In the genomic region with DNA sequence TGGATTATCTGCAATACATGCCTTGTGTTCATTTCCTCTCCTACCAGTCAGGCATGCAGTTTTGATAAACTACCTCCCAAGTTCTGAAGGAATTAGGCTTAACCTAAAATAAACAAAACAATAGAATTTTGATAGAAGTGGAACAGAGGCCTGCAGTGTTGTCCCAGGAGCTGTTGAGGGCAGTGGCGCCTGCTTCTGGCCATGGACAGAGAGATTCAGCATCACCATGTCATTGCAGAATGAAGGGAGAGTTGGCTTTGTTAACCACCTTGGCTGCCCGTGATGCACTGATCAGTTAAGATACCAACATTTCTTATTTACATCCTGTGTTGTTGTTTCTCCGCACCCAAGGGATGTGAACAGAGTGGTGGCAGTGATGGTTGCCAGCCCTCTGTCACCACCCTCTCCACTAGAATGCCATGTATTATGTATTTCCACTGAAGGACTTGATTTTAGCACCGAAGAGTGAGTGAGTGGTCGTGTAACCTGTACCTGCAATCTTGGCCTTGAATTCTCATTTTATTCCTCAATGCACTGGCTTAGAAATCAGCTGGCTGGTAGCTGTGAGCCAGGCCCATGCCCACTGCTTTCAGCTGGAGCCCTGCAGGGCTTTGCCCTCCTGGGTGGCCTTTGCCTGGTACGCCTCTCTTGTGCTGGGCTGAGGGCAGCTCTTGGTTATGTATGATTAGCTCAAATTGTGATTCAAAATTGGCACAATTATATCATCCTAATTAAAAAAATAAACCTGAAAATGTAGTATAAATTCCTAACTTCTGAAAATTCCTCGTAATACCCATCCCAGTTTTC, we compare ENCODE assay signal across 15 cellular contexts. TPM values are rescaled to one million over a fixed set of nuclear protein-coding genes. Genes with fewer than 3 reads are reported as not detected.
DNase-seq lines count a peak whose midpoint lies in the region; ATAC-seq, FAIRE-seq and TF ChIP-seq lines count a peak whose summit lies in the region.
"Had no signal": no experiment of that assay in that cellular context is flagged by ENCODE, and none has a peak within 500 bp of the region (broad histone marks: within the 10 kb centered on the region; RNA-seq: fewer than 3 reads in every experiment).

No MANE protein-coding gene starts in this region.

- in situ Hi-C loops in ACHN (cut with HindIII; ENCODE audit: low pct_ligation_motif_present, low pct_unique_long_range_greater_than_20kb, low sequenced_read_pairs) = no loop called here

- no peaks in the 10 kb centered on the region for H3K9me3 Mint-ChIP-seq in WTC11
- no peaks in the 10 kb centered on the region for H3K9me3 Mint-ChIP-seq in CD8-positive, alpha-beta memory T cell
- H3K9me3 Mint-ChIP-seq: activated naive CD8-positive, alpha-beta T cell treated with anti-CD3 and anti-CD28 coated beads, Interleukin-2, amount 50 U/mL, for 24 hours; nephron had no signal

- no peak overlapping the region for H3K4me3 ChIP-seq in fibroblast of villous mesenchyme (ENCODE audit: low read depth, low read length)
- H3K4me3 ChIP-seq in CD8-positive, alpha-beta memory T cell (ENCODE audit: low read length) = no peak overlapping the region
- H3K4me3 ChIP-seq: suprapubic skin had no signal

- POLR2A ChIA-PET in WTC11 (lab: Charles Lee) = no interaction called here
- POLR2A ChIA-PET in CD8-positive, alpha-beta memory T cell (lab: Charles Lee) = interaction anchor here (1.2 kb wide), 1 partner anchor 197 kb away, joined by 3 read pairs; no protein-coding TSS in a partner anchor

- TF ChIP-seq POLR2A in erythroblast (IDR thresholded peaks at IDR 0.05; ENCODE audit: low read length) (no peak), H54 (IDR thresholded peaks at IDR 0.05; ENCODE audit: low read depth, low read length) (no peak)

- H3K4me1 ChIP-seq in CD8-positive, alpha-beta memory T cell (ENCODE audit: insufficient read depth, low read length) = peaks cover 5% of the 10 kb centered on the region
- H3K4me1 ChIP-seq: suprapubic skin had no signal

- H3K36me3 Mint-ChIP-seq in WTC11 = no peaks in the 10 kb centered on the region; the same call in 1 of the 2 replicates
- H3K36me3 Mint-ChIP-seq in CD8-positive, alpha-beta memory T cell = peaks cover 0 to 40% (median 10%) of the 10 kb centered on the region in 3 donors

- no peaks in the 10 kb centered on the region for H3K36me3 ChIP-seq in CD8-positive, alpha-beta memory T cell (ENCODE audit: insufficient read depth, low read length)
- H3K36me3 ChIP-seq: suprapubic skin had no signal

- H3K27me3 Mint-ChIP-seq in WTC11 (ENCODE audit: low read depth) = no peaks in the 10 kb centered on the region; the same call in 1 of the 2 replicates
- H3K27me3 Mint-ChIP-seq in CD8-positive, alpha-beta memory T cell = no peaks in the 10 kb centered on the region
- H3K27me3 Mint-ChIP-seq: activated naive CD8-positive, alpha-beta T cell treated with anti-CD3 and anti-CD28 coated beads, Interleukin-2, amount 50 U/mL, for 24 hours had no signal

- H3K4me3 Mint-ChIP-seq in WTC11 = no peak overlapping the region
- H3K4me3 Mint-ChIP-seq in CD8-positive, alpha-beta memory T cell = peak overlapping the region in 1 of 7 donors; percentile 29
- H3K4me3 Mint-ChIP-seq: activated naive CD8-positive, alpha-beta T cell treated with anti-CD3 and anti-CD28 coated beads, Interleukin-2, amount 50 U/mL, for 24 hours; nephron had no signal

- TF ChIP-seq CTCF in GM12872 (IDR thresholded peaks at IDR 0.05; ENCODE audit: insufficient read depth, low read depth, low read length) = 0 out of 3 replicates have a peak, but pooled peaks have one; percentile 20
- TF ChIP-seq CTCF in WTC11 (IDR thresholded peaks at IDR 0.05) = no peak
- TF ChIP-seq CTCF in fibroblast of villous mesenchyme (IDR thresholded peaks at IDR 0.05; ENCODE audit: insufficient read depth, low read depth, low read length) = peak; percentile 26

- FAIRE-seq in H54 (lab: Jason Lieb, UNC) = no peak
- FAIRE-seq: RCC 7860 had no signal

- no peaks in the 10 kb centered on the region for H3K9me3 ChIP-seq in CD8-positive, alpha-beta memory T cell (ENCODE audit: low read length)
- H3K9me3 ChIP-seq: suprapubic skin had no signal

- peak; percentile 11 for DNase-seq in ACHN
- DNase-seq in WTC11 (ENCODE audit: low spot score) = no peak
- no peak for DNase-seq in fibroblast of villous mesenchyme (ENCODE audit: low read depth)
- no peak for DNase-seq in CD8-positive, alpha-beta memory T cell
- no peak for DNase-seq in T1000 (lab: John Stamatoyannopoulos, UW)
- no peak for DNase-seq in erythroblast (lab: John Stamatoyannopoulos, UW)
- DNase-seq in H54 (ENCODE audit: insufficient read length, low spot score) = no peak
- DNase-seq: activated naive CD8-positive, alpha-beta T cell treated with anti-CD3 and anti-CD28 coated beads, Interleukin-2, amount 50 U/mL, for 24 hours; NCI-H1105 had no signal

- no peak overlapping the region for H3K27ac ChIP-seq in CD8-positive, alpha-beta memory T cell (ENCODE audit: low read depth, low read length)
- H3K27ac ChIP-seq: C4-2B, suprapubic skin had no signal

- ATAC-seq in WTC11 = peak; percentile 85
- ATAC-seq: activated naive CD8-positive, alpha-beta T cell treated with anti-CD3 and anti-CD28 coated beads, Interleukin-2, amount 50 U/mL, for 24 hours; left lobe of liver had no signal

- no peaks in the 10 kb centered on the region for H3K27me3 ChIP-seq in CD8-positive, alpha-beta memory T cell (ENCODE audit: insufficient read depth, low read length, poor library complexity, severe bottlenecking)
- H3K27me3 ChIP-seq: suprapubic skin had no signal

- H3K4me1 Mint-ChIP-seq in WTC11 = peaks cover 11% of the 10 kb centered on the region
- peaks cover 21 to 53% (median 49%) of the 10 kb centered on the region in 3 donors for H3K4me1 Mint-ChIP-seq in CD8-positive, alpha-beta memory T cell
- H3K4me1 Mint-ChIP-seq: nephron had no signal

- H3K27ac Mint-ChIP-seq in WTC11 = peak overlapping the region; percentile 66
- H3K27ac Mint-ChIP-seq in CD8-positive, alpha-beta memory T cell = peak overlapping the region in 4 of 8 donors; percentile 23 to 83 (median 46)
- H3K27ac Mint-ChIP-seq: activated naive CD8-positive, alpha-beta T cell treated with anti-CD3 and anti-CD28 coated beads, Interleukin-2, amount 50 U/mL, for 24 hours; nephron had no signal

- CTCF ChIA-PET in WTC11 (lab: Charles Lee) = interaction anchor here (0.7 to 2.4 kb wide), 5 partner anchors 11 to 281 kb away, joined by 3 to 9 read pairs (median 3); no protein-coding TSS in a partner anchor
- CTCF ChIA-PET in CD8-positive, alpha-beta memory T cell (lab: Charles Lee) = interaction anchor here (1.1 to 1.3 kb wide), 2 partner anchors 18 to 37 kb away, joined by 3 to 4 read pairs; no protein-coding TSS in a partner anchor

TF ChIP-seq in WTC11, 78 proteins besides CTCF, POLR2A, EP300 and RAD21:
- TF ChIP-seq NR3C1 (CRISPR knock-in tag; conservative IDR thresholded peaks at IDR 0.05; ENCODE audit: low read depth) (no peak), JAZF1 (CRISPR knock-in tag; IDR thresholded peaks at IDR 0.05) (no peak), NR1H2 (CRISPR knock-in tag; IDR thresholded peaks at IDR 0.05) (no peak), GABPB1 (CRISPR knock-in tag; IDR thresholded peaks at IDR 0.05) (no peak), FOXK1 (CRISPR knock-in tag; IDR thresholded peaks at IDR 0.05) (no peak), MYBL2 (CRISPR knock-in tag; IDR thresholded peaks at IDR 0.05) (no peak), TEAD1 (CRISPR knock-in tag; IDR thresholded peaks at IDR 0.05) (no peak)
- TF ChIP-seq, protein P1, sequence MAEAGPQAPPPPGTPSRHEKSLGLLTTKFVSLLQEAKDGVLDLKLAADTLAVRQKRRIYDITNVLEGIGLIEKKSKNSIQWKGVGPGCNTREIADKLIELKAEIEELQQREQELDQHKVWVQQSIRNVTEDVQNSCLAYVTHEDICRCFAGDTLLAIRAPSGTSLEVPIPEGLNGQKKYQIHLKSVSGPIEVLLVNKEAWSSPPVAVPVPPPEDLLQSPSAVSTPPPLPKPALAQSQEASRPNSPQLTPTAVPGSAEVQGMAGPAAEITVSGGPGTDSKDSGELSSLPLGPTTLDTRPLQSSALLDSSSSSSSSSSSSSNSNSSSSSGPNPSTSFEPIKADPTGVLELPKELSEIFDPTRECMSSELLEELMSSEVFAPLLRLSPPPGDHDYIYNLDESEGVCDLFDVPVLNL (CRISPR knock-in tag; IDR thresholded peaks at IDR 0.05; ENCODE audit: borderline replicate concordance, low read depth) = no peak
- TF ChIP-seq, protein P2, sequence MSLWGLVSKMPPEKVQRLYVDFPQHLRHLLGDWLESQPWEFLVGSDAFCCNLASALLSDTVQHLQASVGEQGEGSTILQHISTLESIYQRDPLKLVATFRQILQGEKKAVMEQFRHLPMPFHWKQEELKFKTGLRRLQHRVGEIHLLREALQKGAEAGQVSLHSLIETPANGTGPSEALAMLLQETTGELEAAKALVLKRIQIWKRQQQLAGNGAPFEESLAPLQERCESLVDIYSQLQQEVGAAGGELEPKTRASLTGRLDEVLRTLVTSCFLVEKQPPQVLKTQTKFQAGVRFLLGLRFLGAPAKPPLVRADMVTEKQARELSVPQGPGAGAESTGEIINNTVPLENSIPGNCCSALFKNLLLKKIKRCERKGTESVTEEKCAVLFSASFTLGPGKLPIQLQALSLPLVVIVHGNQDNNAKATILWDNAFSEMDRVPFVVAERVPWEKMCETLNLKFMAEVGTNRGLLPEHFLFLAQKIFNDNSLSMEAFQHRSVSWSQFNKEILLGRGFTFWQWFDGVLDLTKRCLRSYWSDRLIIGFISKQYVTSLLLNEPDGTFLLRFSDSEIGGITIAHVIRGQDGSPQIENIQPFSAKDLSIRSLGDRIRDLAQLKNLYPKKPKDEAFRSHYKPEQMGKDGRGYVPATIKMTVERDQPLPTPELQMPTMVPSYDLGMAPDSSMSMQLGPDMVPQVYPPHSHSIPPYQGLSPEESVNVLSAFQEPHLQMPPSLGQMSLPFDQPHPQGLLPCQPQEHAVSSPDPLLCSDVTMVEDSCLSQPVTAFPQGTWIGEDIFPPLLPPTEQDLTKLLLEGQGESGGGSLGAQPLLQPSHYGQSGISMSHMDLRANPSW (CRISPR knock-in tag; conservative IDR thresholded peaks at IDR 0.05; ENCODE audit: low read depth) = no peak

RNA-seq across cellular contexts. Expression of a gene that starts 56.5 kb away (rescaled TPM):
- total RNA-seq in WTC11 (2021) (4.1 to 6.6 TPM (median 4.4 TPM) in 3 replicates), fibroblast of villous mesenchyme (0.97 and 1.7 TPM in 2 replicates)
- total RNA-seq in CD8-positive, alpha-beta memory T cell = 1 to 10 TPM; 7.7 to 9.1 TPM
- 18.8 TPM for polyA plus RNA-seq in CD8-positive, alpha-beta memory T cell
